In genomic region chr3:112086018-112086854, GRCh38 we compare ENCODE assay signal across 1 cellular context.
TF ChIP-seq lines count a peak whose summit lies in the region.

Gene C3orf52, plus strand, starts transcription at chr3:112086389. Its CDS starts 19 bp downstream, at chr3:112086408.

TF ChIP-seq in HepG2, 621 proteins besides CTCF, POLR2A, EP300 and RAD21 (continued from another document and continues in another):
- TF ChIP-seq THRA (CRISPR knock-in tag; IDR thresholded peaks at IDR 0.05; ENCODE audit: borderline replicate concordance), result no peak
- no peak for TF ChIP-seq RBM39 (IDR thresholded peaks at IDR 0.05; ENCODE audit: low read depth, low read length, poor library complexity, severe bottlenecking)
- peak; percentile 85; the same call in 1 of the 2 replicates for TF ChIP-seq ZNF563 (CRISPR knock-in tag; IDR thresholded peaks at IDR 0.05)
- no peak for TF ChIP-seq ZNF136 (CRISPR knock-in tag; IDR thresholded peaks at IDR 0.05; ENCODE audit: low read depth)
- TF ChIP-seq NR1H2 (CRISPR knock-in tag; IDR thresholded peaks at IDR 0.05; ENCODE audit: borderline replicate concordance, low read depth), result peak; percentile 43; the same call in 1 of the 2 replicates
- no peak for TF ChIP-seq DZIP1 (CRISPR knock-in tag; IDR thresholded peaks at IDR 0.05)
- no peak for TF ChIP-seq ZNF597 (CRISPR knock-in tag; IDR thresholded peaks at IDR 0.05)
- TF ChIP-seq ZNF713 (CRISPR knock-in tag; IDR thresholded peaks at IDR 0.05), result no peak
- no peak for TF ChIP-seq ZNF616 (CRISPR knock-in tag; IDR thresholded peaks at IDR 0.05; ENCODE audit: low read depth)
- no peak for TF ChIP-seq ELF1 (CRISPR knock-in tag; IDR thresholded peaks at IDR 0.05)
- no peak; the same call in 1 of the 2 replicates for TF ChIP-seq BORCS8-MEF2B (CRISPR knock-in tag; IDR thresholded peaks at IDR 0.05)
- TF ChIP-seq ZBTB38 (CRISPR knock-in tag; IDR thresholded peaks at IDR 0.05), result 0 out of 2 replicates have a peak, but pooled peaks have one; percentile 44
- no peak for TF ChIP-seq PAF1 (CRISPR knock-in tag; IDR thresholded peaks at IDR 0.05)
- no peak for TF ChIP-seq RFX1 (IDR thresholded peaks at IDR 0.05)
- TF ChIP-seq PHF8 (CRISPR knock-in tag; IDR thresholded peaks at IDR 0.05), result peak; percentile 52
- no peak for TF ChIP-seq ZNF33A (CRISPR knock-in tag; IDR thresholded peaks at IDR 0.05; ENCODE audit: borderline replicate concordance)
- no peak for TF ChIP-seq MAFG (CRISPR knock-in tag; IDR thresholded peaks at IDR 0.05)
- TF ChIP-seq DR1 (CRISPR knock-in tag; IDR thresholded peaks at IDR 0.05), result no peak; the same call in 1 of the 2 replicates
- no peak for TF ChIP-seq KMT2A (CRISPR knock-in tag; IDR thresholded peaks at IDR 0.05)
- no peak for TF ChIP-seq FOXA3 (CRISPR knock-in tag; IDR thresholded peaks at IDR 0.05)
- no peak for TF ChIP-seq NR2F2 (IDR thresholded peaks at IDR 0.05; ENCODE audit: borderline replicate concordance, low read depth)
- TF ChIP-seq ATF2 (CRISPR knock-in tag; IDR thresholded peaks at IDR 0.05), result no peak
- peak; percentile 58; the same call in 1 of the 2 replicates for TF ChIP-seq ZNF337 (CRISPR knock-in tag; IDR thresholded peaks at IDR 0.05; ENCODE audit: borderline replicate concordance, low read depth)
- TF ChIP-seq PHF20 (CRISPR knock-in tag; IDR thresholded peaks at IDR 0.05), result 0 out of 2 replicates have a peak, but pooled peaks have one; percentile 33
- TF ChIP-seq SALL2 (CRISPR knock-in tag; IDR thresholded peaks at IDR 0.05), result no peak
- no peak for TF ChIP-seq SOX13 (IDR thresholded peaks at IDR 0.05)
- TF ChIP-seq SOX13 (CRISPR knock-in tag; conservative IDR thresholded peaks at IDR 0.05 in 1 of 2, IDR thresholded peaks at IDR 0.05 in 1 of 2), result no peak
- no peak for TF ChIP-seq DNMT1 (CRISPR knock-in tag; IDR thresholded peaks at IDR 0.05)
- no peak for TF ChIP-seq FOXK2 (IDR thresholded peaks at IDR 0.05)
- peak; percentile 48; the same call in 1 of the 2 replicates for TF ChIP-seq ZBTB26 (CRISPR knock-in tag; IDR thresholded peaks at IDR 0.05; ENCODE audit: borderline replicate concordance)
- TF ChIP-seq MIER3 (CRISPR knock-in tag; IDR thresholded peaks at IDR 0.05; ENCODE audit: borderline replicate concordance), result no peak
- TF ChIP-seq ZNF468 (CRISPR knock-in tag; IDR thresholded peaks at IDR 0.05), result no peak
- no peak for TF ChIP-seq JUN (CRISPR knock-in tag; IDR thresholded peaks at IDR 0.05)
- TF ChIP-seq IRF9 (CRISPR knock-in tag; IDR thresholded peaks at IDR 0.05; ENCODE audit: borderline replicate concordance), result no peak
- TF ChIP-seq CC2D1A (CRISPR knock-in tag; IDR thresholded peaks at IDR 0.05), result 0 out of 2 replicates have a peak, but pooled peaks have one; percentile 65
- no peak for TF ChIP-seq TBP (CRISPR knock-in tag; IDR thresholded peaks at IDR 0.05)
- TF ChIP-seq PAXIP1 (CRISPR knock-in tag; conservative IDR thresholded peaks at IDR 0.05), result no peak
- peak; percentile 77; the same call in 1 of the 2 replicates for TF ChIP-seq ZNF274 (CRISPR knock-in tag; IDR thresholded peaks at IDR 0.05)
- TF ChIP-seq ZFY (CRISPR knock-in tag; IDR thresholded peaks at IDR 0.05), result peak; percentile 63
- no peak for TF ChIP-seq KDM4B (CRISPR knock-in tag; IDR thresholded peaks at IDR 0.05)
- TF ChIP-seq EEA1 (CRISPR knock-in tag; IDR thresholded peaks at IDR 0.05; ENCODE audit: borderline replicate concordance), result no peak
- no peak for TF ChIP-seq ETV6 (CRISPR knock-in tag; conservative IDR thresholded peaks at IDR 0.05)
- TF ChIP-seq IKZF1 (IDR thresholded peaks at IDR 0.05), result no peak
- TF ChIP-seq HDAC1 (CRISPR knock-in tag; IDR thresholded peaks at IDR 0.05), result no peak
- TF ChIP-seq ZNF296 (CRISPR knock-in tag; conservative IDR thresholded peaks at IDR 0.05), result no peak
- 0 out of 2 replicates have a peak, but pooled peaks have one; percentile 31 for TF ChIP-seq ZNF784 (CRISPR knock-in tag; IDR thresholded peaks at IDR 0.05; ENCODE audit: borderline replicate concordance)
- no peak; the same call in 1 of the 2 replicates for TF ChIP-seq NRL (CRISPR knock-in tag; IDR thresholded peaks at IDR 0.05; ENCODE audit: borderline replicate concordance)
- no peak for TF ChIP-seq TCF12 (IDR thresholded peaks at IDR 0.05)
- no peak for TF ChIP-seq TCF12 (CRISPR knock-in tag; IDR thresholded peaks at IDR 0.05)
- 0 out of 2 replicates have a peak, but pooled peaks have one; percentile 31 for TF ChIP-seq ARHGAP35 (CRISPR knock-in tag; IDR thresholded peaks at IDR 0.05; ENCODE audit: borderline replicate concordance)
- no peak for TF ChIP-seq SMAD9 (CRISPR knock-in tag; IDR thresholded peaks at IDR 0.05)
- TF ChIP-seq SIX1 (CRISPR knock-in tag; IDR thresholded peaks at IDR 0.05; ENCODE audit: borderline replicate concordance), result no peak
- no peak for TF ChIP-seq RFX5 (IDR thresholded peaks at IDR 0.05; ENCODE audit: low read depth, low read length)
- no peak; the same call in 1 of the 2 replicates for TF ChIP-seq FOSL1 (CRISPR knock-in tag; IDR thresholded peaks at IDR 0.05; ENCODE audit: borderline replicate concordance)
- TF ChIP-seq MEIS1 (CRISPR knock-in tag; IDR thresholded peaks at IDR 0.05; ENCODE audit: borderline replicate concordance), result no peak
- TF ChIP-seq MTF2 (CRISPR knock-in tag; IDR thresholded peaks at IDR 0.05; ENCODE audit: borderline replicate concordance), result no peak
- TF ChIP-seq ZNF607 (CRISPR knock-in tag; IDR thresholded peaks at IDR 0.05; ENCODE audit: borderline replicate concordance), result 0 out of 2 replicates have a peak, but pooled peaks have one; percentile 68
- TF ChIP-seq ZNF282 (IDR thresholded peaks at IDR 0.05; ENCODE audit: partially characterized antibody), result no peak
- TF ChIP-seq BRCA1 (CRISPR knock-in tag; IDR thresholded peaks at IDR 0.05), result no peak
- TF ChIP-seq ZNF766 (CRISPR knock-in tag; IDR thresholded peaks at IDR 0.05; ENCODE audit: borderline replicate concordance), result peak; percentile 50; the same call in 1 of the 2 replicates
- TF ChIP-seq FOXM1 (CRISPR knock-in tag; IDR thresholded peaks at IDR 0.05), result no peak
